In genomic region chr16:81006472-81007311, GRCh38 we compare ENCODE assay signal across 8 cellular contexts. TPM values are rescaled to one million over a fixed set of nuclear protein-coding genes. Genes with fewer than 3 reads are reported as not detected.
A peak's percentile ranks its signal among the peaks of the same experiment; 100 is the strongest.
DNase-seq lines count a peak whose midpoint lies in the region; ATAC-seq and TF ChIP-seq lines count a peak whose summit lies in the region.

Gene CENPN (plus strand): TSS chr16:81007214. CDS start chr16:81011940, 4,726 bp downstream.
Gene CMC2 (minus strand): TSS chr16:81006885. CDS start chr16:80997394, 9,491 bp downstream.

- no peaks in the 10 kb centered on the region for H3K9me3 ChIP-seq in mononuclear cell (ENCODE audit: low read depth, low read length)

- no peak for TF ChIP-seq CTCF in epithelial cell of esophagus (IDR thresholded peaks at IDR 0.05; ENCODE audit: insufficient read depth, low read depth, low read length, missing control alignments)

- no peak for TF ChIP-seq RAD21 in Ishikawa (IDR thresholded peaks at IDR 0.05; ENCODE audit: low read depth)

- H3K4me1 ChIP-seq in mononuclear cell (ENCODE audit: insufficient read depth, low read length): peaks cover 37% of the 10 kb centered on the region

- H3K4me3 ChIP-seq in epithelial cell of esophagus (ENCODE audit: low read length) (peak within 1 kb of the TSS; percentile 86), mononuclear cell (ENCODE audit: low read length) (peak within 1 kb of the TSS; percentile 99)

- ATAC-seq in GM21619 (IDR thresholded peaks at IDR 0.05; ENCODE audit: unreplicated experiment): peak; percentile 81

- TF ChIP-seq EP300 in Ishikawa (IDR thresholded peaks at IDR 0.05; ENCODE audit: borderline replicate concordance): peak; percentile 62; the same call in 1 of the 2 replicates

- no peaks in the 10 kb centered on the region for H3K27me3 ChIP-seq in mononuclear cell (ENCODE audit: insufficient read depth, low read length)

- DNase-seq in DMS153 (lab: John Stamatoyannopoulos, UW) (peak; percentile 95), OCI-M2 (lab: John Stamatoyannopoulos, UW; ENCODE audit: unreplicated experiment) (peak; percentile 52), activated T-cell treated with anti-CD3 and anti-CD28 coated beads for 4 hours (peak; percentile 93), epithelial cell of esophagus (ENCODE audit: low read depth) (peak; percentile 99)
- DNase-seq in stimulated activated CD8-positive, alpha-beta memory T cell treated with anti-CD3 and anti-CD28 coated beads, Interleukin-2, amount 100 ng/mL, for 48 hours (ENCODE audit: low read depth in 2 of 2): peak; percentile 92 to 93

TF ChIP-seq in Ishikawa, 13 proteins besides CTCF, POLR2A, EP300 and RAD21:
- TF ChIP-seq FOXM1 (IDR thresholded peaks at IDR 0.05; ENCODE audit: borderline replicate concordance, low read depth): peak; percentile 80
- TF ChIP-seq CREB1 (IDR thresholded peaks at IDR 0.05; ENCODE audit: low read depth): no peak
- TF ChIP-seq TAF1 (IDR thresholded peaks at IDR 0.05; ENCODE audit: low read depth): peak; percentile 88
- no peak for TF ChIP-seq ZBTB7A (IDR thresholded peaks at IDR 0.05; ENCODE audit: low read depth)
- no peak for TF ChIP-seq TEAD4 (IDR thresholded peaks at IDR 0.05)
- peak; percentile 57 for TF ChIP-seq MAX (IDR thresholded peaks at IDR 0.05)
- peak; percentile 38; the same call in 1 of the 2 replicates for TF ChIP-seq TCF12 (IDR thresholded peaks at IDR 0.05; ENCODE audit: low read depth)
- TF ChIP-seq USF1 (IDR thresholded peaks at IDR 0.05): no peak
- TF ChIP-seq EGR1 (IDR thresholded peaks at IDR 0.05): peak; percentile 74
- TF ChIP-seq YY1 (IDR thresholded peaks at IDR 0.05; ENCODE audit: low read depth): 0 out of 2 replicates have a peak, but pooled peaks have one; percentile 25

RNA-seq across cellular contexts. Expression of gene CENPN, which starts in this region (rescaled TPM):
- total RNA-seq in mononuclear cell: 8.6 TPM

RNA-seq across cellular contexts. Expression of gene CMC2, which starts in this region (rescaled TPM):
- total RNA-seq in mononuclear cell: 26.8 TPM

Comparison
In these comparisons a context has a peak if more than half of its experiments do, and no peak if none do; other contexts are left out.
1. Peak in every context shown above with its lines: DNase-seq, ATAC-seq and H3K4me3 ChIP-seq.